In genomic region chr1:228367798-228368791, GRCh38 we compare ENCODE assay signal across 12 cellular contexts. TPM values are rescaled to one million over a fixed set of nuclear protein-coding genes. Genes with fewer than 3 reads are reported as not detected.
DNase-seq lines count a peak whose midpoint lies in the region; ATAC-seq and TF ChIP-seq lines count a peak whose summit lies in the region.
"Had no signal": no experiment of that assay in that cellular context is flagged by ENCODE, and none has a peak within 500 bp of the region (broad histone marks: within the 10 kb centered on the region; RNA-seq: fewer than 3 reads in every experiment).

No MANE protein-coding gene starts in this region.

- H3K27ac ChIP-seq in caudate nucleus (ENCODE audit: low read depth, low read length): no peak overlapping the region

- H3K9me3 Mint-ChIP-seq in natural killer cell treated with Interleukin-12 subunit alpha and Interleukin-12 subunit beta and Interleukin-15 and Interleukin-18, amount 100 ng/mL, for 72 hours: no peaks in the 10 kb centered on the region
- H3K9me3 Mint-ChIP-seq in natural killer cell: no peaks in the 10 kb centered on the region

- no peak overlapping the region for H3K4me3 Mint-ChIP-seq in natural killer cell treated with Interleukin-12 subunit alpha and Interleukin-12 subunit beta and Interleukin-15 and Interleukin-18, amount 100 ng/mL, for 72 hours
- no peak overlapping the region for H3K4me3 Mint-ChIP-seq in natural killer cell

- no peak overlapping the region for H3K27ac Mint-ChIP-seq in natural killer cell treated with Interleukin-12 subunit alpha and Interleukin-12 subunit beta and Interleukin-15 and Interleukin-18, amount 100 ng/mL, for 72 hours
- no peak overlapping the region for H3K27ac Mint-ChIP-seq in natural killer cell

- H3K4me1 Mint-ChIP-seq in natural killer cell treated with Interleukin-12 subunit alpha and Interleukin-12 subunit beta and Interleukin-15 and Interleukin-18, amount 100 ng/mL, for 72 hours (ENCODE audit: low read depth in 2 of 2): no peaks in the 10 kb centered on the region
- no peaks in the 10 kb centered on the region for H3K4me1 Mint-ChIP-seq in natural killer cell

- intact Hi-C loops in natural killer cell (cut with micrococcal nuclease): no loop called here

- no peak for TF ChIP-seq CTCF in natural killer cell (IDR thresholded peaks at IDR 0.05)

- DNase-seq in natural killer cell treated with Interleukin-12 subunit alpha and Interleukin-12 subunit beta and Interleukin-15 and Interleukin-18, amount 100 ng/mL, for 72 hours (ENCODE audit: low spot score): peak; percentile 16
- no peak for DNase-seq in natural killer cell
- DNase-seq in SW480 (ENCODE audit: low spot score): peak; percentile 56
- DNase-seq in iPS-NIHi11 (ENCODE audit: low spot score): peak; percentile 71
- DNase-seq in HPDE6-E6E7 (ENCODE audit: extremely low spot score): no peak
- no peak for DNase-seq in caudate nucleus (lab: John Stamatoyannopoulos, UW)
- no peak for DNase-seq in OCI-M2 (lab: John Stamatoyannopoulos, UW; ENCODE audit: unreplicated experiment)
- DNase-seq in H4 (ENCODE audit: low spot score): no peak
- DNase-seq: activated gamma-delta T cell, midbrain, NCI-H187, SIG-M5 had no signal

- no peaks in the 10 kb centered on the region for H3K27me3 Mint-ChIP-seq in natural killer cell treated with Interleukin-12 subunit alpha and Interleukin-12 subunit beta and Interleukin-15 and Interleukin-18, amount 100 ng/mL, for 72 hours
- H3K27me3 Mint-ChIP-seq in natural killer cell (ENCODE audit: low read depth in 2 of 2): no peaks in the 10 kb centered on the region

- no peaks in the 10 kb centered on the region for H3K36me3 Mint-ChIP-seq in natural killer cell treated with Interleukin-12 subunit alpha and Interleukin-12 subunit beta and Interleukin-15 and Interleukin-18, amount 100 ng/mL, for 72 hours
- no peaks in the 10 kb centered on the region for H3K36me3 Mint-ChIP-seq in natural killer cell

- no peak for ATAC-seq in natural killer cell treated with Interleukin-12 subunit alpha and Interleukin-12 subunit beta and Interleukin-15 and Interleukin-18, amount 100 ng/mL, for 72 hours
- ATAC-seq in natural killer cell: no peak

RNA-seq across cellular contexts. Expression of gene TRIM11, which starts 38.5 kb away (rescaled TPM):
- total RNA-seq in natural killer cell treated with Interleukin-12 subunit alpha and Interleukin-12 subunit beta and Interleukin-15 and Interleukin-18, amount 100 ng/mL, for 72 hours: 10 to 100 TPM; 69.2 to 84.7 TPM
- 10 to 100 TPM; 65.1 to 91.4 (median 83.2) TPM for total RNA-seq in natural killer cell
- 6.8 and 8.4 TPM in 2 replicates for total RNA-seq in H4 (2014; rRNA removed; shearing (Covaris generic))

RNA-seq across cellular contexts. Expression of gene TRIM17, which starts 48.6 kb away (rescaled TPM):
- total RNA-seq in natural killer cell treated with Interleukin-12 subunit alpha and Interleukin-12 subunit beta and Interleukin-15 and Interleukin-18, amount 100 ng/mL, for 72 hours: 1 to 10 TPM; 2.0 to 2.2 TPM
- total RNA-seq in natural killer cell: 10 to 100 TPM in 1 of 3 donors, 1 to 10 TPM in 2; 8.0 to 13.4 (median 8.4) TPM
- total RNA-seq in H4 (2014; rRNA removed; shearing (Covaris generic)): not detected in 2 replicates

Comparison
In these comparisons a context has a peak if more than half of its experiments do, and no peak if none do; other contexts are left out.
1. DNase-seq: peak in natural killer cell treated with Interleukin-12 subunit alpha and Interleukin-12 subunit beta and Interleukin-15 and Interleukin-18, amount 100 ng/mL, for 72 hours (single experiment), SW480 (single experiment) and iPS-NIHi11 (single experiment); none in natural killer cell (single experiment), HPDE6-E6E7 (single experiment), caudate nucleus (0 of 61), OCI-M2 (single experiment) and H4 (single experiment).